In the genomic region with DNA sequence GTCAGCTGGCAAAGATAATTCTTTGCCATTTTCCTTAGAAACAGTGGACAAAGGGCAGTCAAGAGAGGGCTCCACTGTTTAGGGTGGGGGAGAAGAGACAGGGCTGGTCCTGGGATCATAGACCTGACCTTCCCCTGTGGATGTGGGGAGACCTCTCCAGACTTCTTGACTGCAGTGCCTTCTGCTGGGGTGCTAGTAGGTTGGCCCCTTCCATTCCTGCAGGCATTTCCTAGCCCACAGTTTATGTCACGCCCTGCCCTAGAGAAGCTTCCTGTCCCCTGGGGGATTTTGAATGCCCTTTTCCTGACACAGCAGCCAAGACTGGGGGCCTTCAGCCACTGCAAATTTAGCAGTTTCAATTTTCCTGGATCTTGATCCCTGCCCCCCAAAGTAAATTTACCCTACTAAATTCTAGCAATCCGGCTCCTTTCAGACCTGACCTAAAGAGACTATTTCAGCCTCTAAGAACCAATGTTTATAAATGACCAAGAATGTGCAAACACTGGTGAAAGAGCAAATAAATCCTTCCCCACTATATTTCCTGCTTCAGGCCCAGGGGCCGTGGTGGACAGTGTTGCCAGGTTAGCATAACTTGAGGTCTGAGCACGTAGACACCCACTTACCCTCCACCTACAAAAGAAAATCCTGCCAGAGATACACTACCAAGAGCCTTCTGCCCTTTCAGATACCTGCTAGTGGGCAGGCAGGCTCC, we compare ENCODE assay signal across 10 cellular contexts.
A peak's percentile ranks its signal among the peaks of the same experiment; 100 is the strongest.
DNase-seq lines count a peak whose midpoint lies in the region; ATAC-seq and TF ChIP-seq lines count a peak whose summit lies in the region.
"Had no signal": no experiment of that assay in that cellular context is flagged by ENCODE, and none has a peak within 500 bp of the region (broad histone marks: within the 10 kb centered on the region; RNA-seq: fewer than 3 reads in every experiment).

No MANE protein-coding gene starts in this region.

- H3K4me3 Mint-ChIP-seq in nephron = no peak overlapping the region

- TF ChIP-seq CTCF in 22Rv1 (IDR thresholded peaks at IDR 0.05) (peak; percentile 59), nephron (IDR thresholded peaks at IDR 0.05; ENCODE audit: unreplicated experiment in 3 of 3) (no peak)

- H3K9me3 Mint-ChIP-seq in nephron = no peaks in the 10 kb centered on the region

- no peaks in the 10 kb centered on the region for H3K9me3 ChIP-seq in endocrine pancreas (ENCODE audit: control insufficient read depth, low read length)

- H3K27me3 Mint-ChIP-seq in nephron (ENCODE audit: low read depth) = peaks cover 11% of the 10 kb centered on the region

- H3K27ac ChIP-seq in 22Rv1 = peak overlapping the region; percentile 58
- H3K27ac ChIP-seq: epithelial cell of prostate had no signal

- H3K36me3 Mint-ChIP-seq in nephron (ENCODE audit: low read depth) = peaks cover 3% of the 10 kb centered on the region

- ATAC-seq in HG02610 (IDR thresholded peaks at IDR 0.05; ENCODE audit: unreplicated experiment) (no peak), GM19452 (IDR thresholded peaks at IDR 0.05; ENCODE audit: unreplicated experiment) (no peak)
- ATAC-seq: activated naive CD4-positive, alpha-beta T cell treated with anti-CD3 and anti-CD28 coated beads, Interleukin-2, amount 50 U/mL, for 72 hours had no signal

- peak overlapping the region; percentile 76 to 98 (median 97) for H3K27ac Mint-ChIP-seq in nephron
- H3K27ac Mint-ChIP-seq: activated naive CD4-positive, alpha-beta T cell treated with anti-CD3 and anti-CD28 coated beads, Interleukin-2, amount 50 U/mL, for 72 hours had no signal

- no peaks in the 10 kb centered on the region for H3K27me3 ChIP-seq in endocrine pancreas (ENCODE audit: control insufficient read depth, insufficient read depth, low read length)

- peaks cover 62% of the 10 kb centered on the region for H3K4me1 Mint-ChIP-seq in nephron

- intact Hi-C loops in posterior cingulate gyrus (cut with DNase I) = no loop called here

- H3K36me3 ChIP-seq in endocrine pancreas (ENCODE audit: control insufficient read depth, insufficient read depth, low read length) = no peaks in the 10 kb centered on the region

- DNase-seq in HuH-7 (ENCODE audit: low spot score) (peak; percentile 26), NCI-H187 (lab: John Stamatoyannopoulos, UW) (no peak), posterior cingulate gyrus (no peak)

- no peak overlapping the region for H3K4me3 ChIP-seq in endocrine pancreas (ENCODE audit: control insufficient read depth, insufficient read depth, low read length)

- peak overlapping the region; percentile 50 for H3K9ac ChIP-seq in endocrine pancreas (ENCODE audit: control insufficient read depth, insufficient read depth, low read length)

- H3K4me1 ChIP-seq in endocrine pancreas (ENCODE audit: control insufficient read depth, insufficient read depth, low read length) = peaks cover 6% of the 10 kb centered on the region
